Comparison of ENCODE assay signal across 14 cellular contexts in genomic region chr12:89752331-89752730, GRCh38. TPM values are rescaled to one million over a fixed set of nuclear protein-coding genes. Genes with fewer than 3 reads are reported as not detected.
DNase-seq lines count a peak whose midpoint lies in the region; ATAC-seq and TF ChIP-seq lines count a peak whose summit lies in the region.
"Had no signal": no experiment of that assay in that cellular context is flagged by ENCODE, and none has a peak within 500 bp of the region (broad histone marks: within the 10 kb centered on the region; RNA-seq: fewer than 3 reads in every experiment).

No MANE protein-coding gene starts in this region.

- no peaks in the 10 kb centered on the region for H3F3A ChIP-seq in GM23338 (replicated peaks; ENCODE audit: low read depth)

- no peaks in the 10 kb centered on the region for H3K4me1 Mint-ChIP-seq in GM23338

- 0 out of 2 replicates have a peak, but pooled peaks cover 5% of the 10 kb centered on the region for H3K9me2 ChIP-seq in GM23338 (ENCODE audit: insufficient read depth)

- H2AFZ ChIP-seq in GM23338 = no peak overlapping the region

- no peak overlapping the region for H3K27ac Mint-ChIP-seq in GM23338
- H3K27ac Mint-ChIP-seq: activated naive CD4-positive, alpha-beta T cell treated with anti-CD3 and anti-CD28 coated beads, Interleukin-2, amount 50 U/mL, for 24 hours; T-helper 2 cell treated with Interferon-gamma antibody and Interleukin-4, amounts not matched to agents 5 μg/mL and 100 μg/mL, for 36 hours had no signal

- no peak overlapping the region for H3K9ac ChIP-seq in BLaER1 treated with 17β-estradiol and CSF1 and Interleukin-3, amounts not matched to agents 10 nM and 100 nM

- ATAC-seq in GM19324 (IDR thresholded peaks at IDR 0.05; ENCODE audit: low FRiP score, unreplicated experiment) (peak; percentile 48), HG02884 (IDR thresholded peaks at IDR 0.05; ENCODE audit: unreplicated experiment) (peak; percentile 38), GM23338 (no peak)
- ATAC-seq: right cardiac atrium had no signal

- H3K36me3 Mint-ChIP-seq in GM23338 (ENCODE audit: low read depth) = no peaks in the 10 kb centered on the region
- H3K36me3 Mint-ChIP-seq: activated naive CD4-positive, alpha-beta T cell treated with anti-CD3 and anti-CD28 coated beads, Interleukin-2, amount 50 U/mL, for 24 hours had no signal

- no peak overlapping the region for H3K4me3 Mint-ChIP-seq in GM23338
- H3K4me3 Mint-ChIP-seq: activated naive CD4-positive, alpha-beta T cell treated with anti-CD3 and anti-CD28 coated beads, Interleukin-2, amount 50 U/mL, for 24 hours; T-helper 2 cell treated with Interferon-gamma antibody and Interleukin-4, amounts not matched to agents 5 μg/mL and 100 μg/mL, for 36 hours had no signal

- no peaks in the 10 kb centered on the region for H3K27me3 ChIP-seq in BLaER1 treated with 17β-estradiol and CSF1 and Interleukin-3, amounts not matched to agents 10 nM and 100 nM
- H3K27me3 ChIP-seq in SJCRH30 = no peaks in the 10 kb centered on the region
- H3K27me3 ChIP-seq in GM23338 (ENCODE audit: insufficient read depth) = no peaks in the 10 kb centered on the region
- H3K27me3 ChIP-seq: transverse colon had no signal

- H3K27ac ChIP-seq in BLaER1 treated with 17β-estradiol and CSF1 and Interleukin-3, amounts not matched to agents 10 nM and 100 nM = peak overlapping the region in 7 of 11 experiments; percentile 12 to 59 (median 41); a peak in 10 of 22 replicates
- H3K27ac ChIP-seq in SJCRH30 = no peak overlapping the region
- no peak overlapping the region for H3K27ac ChIP-seq in GM23338 (ENCODE audit: low read depth)
- H3K27ac ChIP-seq: transverse colon had no signal

- no peak overlapping the region for H3K4me3 ChIP-seq in BLaER1 treated with 17β-estradiol and CSF1 and Interleukin-3, amounts not matched to agents 10 nM and 100 nM
- H3K4me3 ChIP-seq in SJCRH30 (no peak overlapping the region), GM23338 (no peak overlapping the region)
- H3K4me3 ChIP-seq: transverse colon had no signal

- H4K20me1 ChIP-seq in BLaER1 treated with 17β-estradiol and CSF1 and Interleukin-3, amounts not matched to agents 10 nM and 100 nM = no peaks in the 10 kb centered on the region
- H4K20me1 ChIP-seq in GM23338 (replicated peaks; ENCODE audit: insufficient read depth) = no peaks in the 10 kb centered on the region

- TF ChIP-seq CTCF in GM23338 (conservative IDR thresholded peaks at IDR 0.05; ENCODE audit: low read depth in 2 of 2) = no peak

- H3K27me3 Mint-ChIP-seq in GM23338 (ENCODE audit: insufficient read depth, low read depth, poor library complexity) = no peaks in the 10 kb centered on the region
- H3K27me3 Mint-ChIP-seq: activated naive CD4-positive, alpha-beta T cell treated with anti-CD3 and anti-CD28 coated beads, Interleukin-2, amount 50 U/mL, for 24 hours had no signal

- no peaks in the 10 kb centered on the region for H3K36me3 ChIP-seq in BLaER1 treated with 17β-estradiol and CSF1 and Interleukin-3, amounts not matched to agents 10 nM and 100 nM
- H3K36me3 ChIP-seq in SJCRH30 (no peaks in the 10 kb centered on the region), GM23338 (ENCODE audit: insufficient read depth) (no peaks in the 10 kb centered on the region)
- H3K36me3 ChIP-seq: transverse colon had no signal

- no peak overlapping the region for H3K4me2 ChIP-seq in BLaER1 treated with 17β-estradiol and CSF1 and Interleukin-3, amounts not matched to agents 10 nM and 100 nM
- no peak overlapping the region for H3K4me2 ChIP-seq in GM23338

- H3K9me3 Mint-ChIP-seq in GM23338 = no peaks in the 10 kb centered on the region; the same call in 2 of the 3 replicates
- H3K9me3 Mint-ChIP-seq: activated naive CD4-positive, alpha-beta T cell treated with anti-CD3 and anti-CD28 coated beads, Interleukin-2, amount 50 U/mL, for 24 hours had no signal

- DNase-seq in SJCRH30 (peak; percentile 26 to 37), globus pallidus (ENCODE audit: low spot score) (no peak), GM23338 (ENCODE audit: low spot score) (no peak), NCI-H1105 treated with DMSO at 0.1 percent for 48 hours (lab: John Stamatoyannopoulos, UW) (no peak)
- no peak for DNase-seq in activated CD4-positive, CD25-positive, alpha-beta regulatory T cell (lab: John Stamatoyannopoulos, UW)
- DNase-seq: ACHN, NCI-H2227 treated with DMSO at 0.1 percent for 48 hours, right cardiac atrium, transverse colon had no signal

- H3K9me3 ChIP-seq in BLaER1 treated with 17β-estradiol and CSF1 and Interleukin-3, amounts not matched to agents 10 nM and 100 nM (replicated peaks in 1 of 11) = peaks cover 0 to 65% (median 12%) of the 10 kb centered on the region in 11 experiments; a peak in 13 of 22 replicates
- peaks cover 4% of the 10 kb centered on the region; the same call in 1 of the 2 replicates for H3K9me3 ChIP-seq in SJCRH30 (replicated peaks)
- H3K9me3 ChIP-seq: transverse colon had no signal

- H3K79me2 ChIP-seq in GM23338 (replicated peaks; ENCODE audit: insufficient read depth) = no peaks in the 10 kb centered on the region

- peaks cover 0 to 26% (median 12%) of the 10 kb centered on the region in 10 experiments; a peak in 13 of 20 replicates for H3K4me1 ChIP-seq in BLaER1 treated with 17β-estradiol and CSF1 and Interleukin-3, amounts not matched to agents 10 nM and 100 nM
- peaks cover 3% of the 10 kb centered on the region for H3K4me1 ChIP-seq in SJCRH30
- H3K4me1 ChIP-seq in GM23338 (ENCODE audit: insufficient read depth) = no peaks in the 10 kb centered on the region
- H3K4me1 ChIP-seq: transverse colon had no signal

TF ChIP-seq in GM23338, 12 proteins besides CTCF, POLR2A, EP300 and RAD21:
- TF ChIP-seq ETS1 (IDR thresholded peaks at IDR 0.05) (no peak), JUNB (IDR thresholded peaks at IDR 0.05; ENCODE audit: unreplicated experiment) (no peak), CREB1 (CRISPR knock-in tag; IDR thresholded peaks at IDR 0.05; ENCODE audit: low read depth) (no peak), STAT1 (IDR thresholded peaks at IDR 0.05; ENCODE audit: unreplicated experiment) (no peak), POLR2AphosphoS5 (IDR thresholded peaks at IDR 0.05; ENCODE audit: low read depth) (no peak)

RNA-seq across cellular contexts. Expression of gene ATP2B1, which starts 43.7 kb away (rescaled TPM):
- total RNA-seq in SJCRH30 (2014; rRNA removed; shearing (Covaris generic)) = 160 and 181 TPM in 2 replicates
- 20.4 and 42.3 TPM in 2 replicates for total RNA-seq in GM23338 (2014; rRNA removed; shearing (Covaris generic))
- polyA plus RNA-seq in GM23338 (2016; fragmentation: Nextera tagmentation; extraction: Ambion mirVana) = 27.4 and 39.3 TPM in 2 replicates

Comparison
In these comparisons a context has a peak if more than half of its experiments do, and no peak if none do; other contexts are left out.
1. H3K27ac ChIP-seq: peak in BLaER1 treated with 17β-estradiol and CSF1 and Interleukin-3, amounts not matched to agents 10 nM and 100 nM (7 of 11); none in SJCRH30 (single experiment) and GM23338 (single experiment).
2. DNase-seq: peak in SJCRH30 (2 of 2); none in globus pallidus (single experiment), GM23338 (single experiment), NCI-H1105 treated with DMSO at 0.1 percent for 48 hours (single experiment) and activated CD4-positive, CD25-positive, alpha-beta regulatory T cell (0 of 4).